28 cellular contexts compared by ENCODE assay signal in genomic region chr3:38314767-38315487, GRCh38. TPM values are rescaled to one million over a fixed set of nuclear protein-coding genes. Genes with fewer than 3 reads are reported as not detected.
"Had no signal": no experiment of that assay in that cellular context is flagged by ENCODE, and none has a peak within 500 bp of the region (broad histone marks: within the 10 kb centered on the region; RNA-seq: fewer than 3 reads in every experiment).

No MANE protein-coding gene starts in this region.

- H3K4me1 Mint-ChIP-seq: activated CD4-positive, alpha-beta T cell treated with anti-CD3 and anti-CD28 coated beads, Interleukin-2, amount 10 ng/mL, durations not matched to agents 7 days and 5 days; activated CD8-positive, alpha-beta memory T cell treated with anti-CD3 and anti-CD28 coated beads, Interleukin-2, amount 10 ng/mL, durations not matched to agents 7 days and 5 days; activated naive CD4-positive, alpha-beta T cell treated with anti-CD3 and anti-CD28 coated beads, Interleukin-2, amount 50 U/mL, for 24 hours; immature natural killer cell; T-cell had no signal

- H3K27me3 ChIP-seq: body of pancreas, cardiac muscle cell, stomach, suprapubic skin, tibial nerve had no signal

- H3K4me1 ChIP-seq: body of pancreas, foreskin keratinocyte, left ventricle myocardium inferior, stomach, suprapubic skin, tibial nerve had no signal

- ATAC-seq: activated CD8-positive, alpha-beta memory T cell treated with anti-CD3 and anti-CD28 coated beads, Interleukin-2, amount 10 ng/mL, durations not matched to agents 7 days and 5 days; activated CD8-positive, alpha-beta T cell treated with anti-CD3 and anti-CD28 coated beads for 36 hours; body of pancreas; foreskin keratinocyte; natural killer cell treated with Interleukin-12 subunit alpha and Interleukin-12 subunit beta and Interleukin-15 and Interleukin-18, amount 100 ng/mL, for 72 hours; T-cell had no signal

- DNase-seq: activated CD4-positive, alpha-beta T cell treated with anti-CD3 and anti-CD28 coated beads, Interleukin-2, amount 10 ng/mL, durations not matched to agents 7 days and 5 days; activated CD4-positive, CD25-positive, alpha-beta regulatory T cell treated with anti-CD3 and anti-CD28 coated beads, Interleukin-2, amount 50 U/mL, for 72 hours; activated CD8-positive, alpha-beta memory T cell treated with anti-CD3 and anti-CD28 coated beads, Interleukin-2, amount 10 ng/mL, durations not matched to agents 7 days and 5 days; activated CD8-positive, alpha-beta T cell treated with anti-CD3 and anti-CD28 coated beads for 36 hours; activated gamma-delta T cell treated with Interleukin-2 at 50 U/mL for 16 hours; activated T-cell treated with anti-CD3 and anti-CD28 coated beads, Interleukin-2, amount 50 U/mL, for 1 hour; anterior cingulate cortex; body of pancreas; foreskin keratinocyte; immature natural killer cell; left ventricle myocardium inferior; midbrain; nucleus accumbens; retina; stomach; T-cell had no signal

- H3K4me3 ChIP-seq: body of pancreas, cardiac muscle cell, left ventricle myocardium inferior, stomach, suprapubic skin, tibial nerve had no signal

- H3K27ac Mint-ChIP-seq: activated CD4-positive, alpha-beta T cell treated with anti-CD3 and anti-CD28 coated beads, Interleukin-2, amount 10 ng/mL, durations not matched to agents 7 days and 5 days; activated CD8-positive, alpha-beta memory T cell treated with anti-CD3 and anti-CD28 coated beads, Interleukin-2, amount 10 ng/mL, durations not matched to agents 7 days and 5 days; activated CD8-positive, alpha-beta T cell treated with anti-CD3 and anti-CD28 coated beads for 36 hours; activated naive CD4-positive, alpha-beta T cell treated with anti-CD3 and anti-CD28 coated beads, Interleukin-2, amount 50 U/mL, for 24 hours; immature natural killer cell; natural killer cell treated with Interleukin-12 subunit alpha and Interleukin-12 subunit beta and Interleukin-15 and Interleukin-18, amount 100 ng/mL, for 72 hours; T-cell; T-helper 2 cell treated with Interferon-gamma antibody and Interleukin-4, amounts not matched to agents 5 μg/mL and 100 μg/mL, for 36 hours had no signal

- H3K9me3 ChIP-seq: body of pancreas, left ventricle myocardium inferior, stomach, suprapubic skin, tibial nerve had no signal

- H3K4me3 Mint-ChIP-seq: activated CD4-positive, alpha-beta T cell treated with anti-CD3 and anti-CD28 coated beads, Interleukin-2, amount 10 ng/mL, durations not matched to agents 7 days and 5 days; activated CD8-positive, alpha-beta memory T cell treated with anti-CD3 and anti-CD28 coated beads, Interleukin-2, amount 10 ng/mL, durations not matched to agents 7 days and 5 days; activated CD8-positive, alpha-beta T cell treated with anti-CD3 and anti-CD28 coated beads for 36 hours; activated naive CD4-positive, alpha-beta T cell treated with anti-CD3 and anti-CD28 coated beads, Interleukin-2, amount 50 U/mL, for 24 hours; immature natural killer cell; natural killer cell treated with Interleukin-12 subunit alpha and Interleukin-12 subunit beta and Interleukin-15 and Interleukin-18, amount 100 ng/mL, for 72 hours; T-cell; T-helper 2 cell treated with Interferon-gamma antibody and Interleukin-4, amounts not matched to agents 5 μg/mL and 100 μg/mL, for 36 hours had no signal

- H3K36me3 ChIP-seq: cardiac muscle cell, left ventricle myocardium inferior, stomach, suprapubic skin, tibial nerve had no signal

- H3K36me3 Mint-ChIP-seq: activated CD8-positive, alpha-beta memory T cell treated with anti-CD3 and anti-CD28 coated beads, Interleukin-2, amount 10 ng/mL, durations not matched to agents 7 days and 5 days; activated naive CD4-positive, alpha-beta T cell treated with anti-CD3 and anti-CD28 coated beads, Interleukin-2, amount 50 U/mL, for 24 hours; immature natural killer cell; natural killer cell treated with Interleukin-12 subunit alpha and Interleukin-12 subunit beta and Interleukin-15 and Interleukin-18, amount 100 ng/mL, for 72 hours; T-cell had no signal

- H3K27me3 Mint-ChIP-seq: activated CD8-positive, alpha-beta T cell treated with anti-CD3 and anti-CD28 coated beads for 36 hours; activated naive CD4-positive, alpha-beta T cell treated with anti-CD3 and anti-CD28 coated beads, Interleukin-2, amount 50 U/mL, for 24 hours; T-cell had no signal

- H3K9me3 Mint-ChIP-seq: activated CD4-positive, alpha-beta T cell treated with anti-CD3 and anti-CD28 coated beads, Interleukin-2, amount 10 ng/mL, durations not matched to agents 7 days and 5 days; activated CD8-positive, alpha-beta T cell treated with anti-CD3 and anti-CD28 coated beads for 36 hours; activated naive CD4-positive, alpha-beta T cell treated with anti-CD3 and anti-CD28 coated beads, Interleukin-2, amount 50 U/mL, for 24 hours; immature natural killer cell; natural killer cell treated with Interleukin-12 subunit alpha and Interleukin-12 subunit beta and Interleukin-15 and Interleukin-18, amount 100 ng/mL, for 72 hours; T-cell; T-helper 2 cell treated with Interferon-gamma antibody and Interleukin-4, amounts not matched to agents 5 μg/mL and 100 μg/mL, for 36 hours had no signal

- H3K27ac ChIP-seq: body of pancreas, cardiac muscle cell, epithelial cell of prostate, foreskin keratinocyte, left ventricle myocardium inferior, stomach, suprapubic skin, tibial nerve, VCaP had no signal

- FAIRE-seq: urothelium cell line had no signal

RNA-seq across cellular contexts. Expression of gene SLC22A14, which starts 32.8 kb away (rescaled TPM):
- total RNA-seq: activated CD4-positive, alpha-beta T cell treated with anti-CD3 and anti-CD28 coated beads, Interleukin-2, amount 10 ng/mL, durations not matched to agents 7 days and 5 days; activated CD8-positive, alpha-beta memory T cell treated with anti-CD3 and anti-CD28 coated beads, Interleukin-2, amount 10 ng/mL, durations not matched to agents 7 days and 5 days; activated CD8-positive, alpha-beta T cell treated with anti-CD3 and anti-CD28 coated beads for 36 hours; body of pancreas; left ventricle myocardium inferior; lung microvascular endothelial cell; stomach had no signal
- polyA plus RNA-seq: immature natural killer cell had no signal

RNA-seq across cellular contexts. Expression of gene SLC22A13, which starts 49.3 kb away (rescaled TPM):
- total RNA-seq: glomerular endothelial cell, kidney epithelial cell, left ventricle myocardium inferior had no signal
- polyA plus RNA-seq: immature natural killer cell had no signal
